1 cellular context compared by ENCODE assay signal in the genomic region with DNA sequence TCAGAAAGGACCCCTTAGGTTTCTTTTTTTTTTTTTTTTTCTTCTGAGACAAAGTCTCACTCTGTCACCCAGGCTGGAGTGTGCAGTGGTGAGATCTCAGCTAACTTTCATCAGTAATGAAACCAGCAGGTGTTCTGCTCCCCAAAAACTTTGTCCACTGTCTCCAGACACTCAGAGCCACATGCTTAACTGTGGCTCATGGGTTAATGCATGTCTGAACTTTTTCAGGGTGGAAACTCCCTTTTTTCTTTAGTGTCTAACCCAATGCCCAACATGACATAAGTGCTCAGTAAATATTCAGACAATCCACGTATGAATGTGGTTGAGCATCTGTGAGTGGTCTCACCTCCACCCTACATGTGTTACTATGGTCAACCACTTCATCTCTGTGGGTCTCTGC.
TF ChIP-seq lines count a peak whose summit lies in the region.

No MANE protein-coding gene starts in this region.

TF ChIP-seq in GM12878, 131 proteins besides CTCF, POLR2A, EP300 and RAD21 (continued from another document and continues in another):
- TF ChIP-seq, protein P1, sequence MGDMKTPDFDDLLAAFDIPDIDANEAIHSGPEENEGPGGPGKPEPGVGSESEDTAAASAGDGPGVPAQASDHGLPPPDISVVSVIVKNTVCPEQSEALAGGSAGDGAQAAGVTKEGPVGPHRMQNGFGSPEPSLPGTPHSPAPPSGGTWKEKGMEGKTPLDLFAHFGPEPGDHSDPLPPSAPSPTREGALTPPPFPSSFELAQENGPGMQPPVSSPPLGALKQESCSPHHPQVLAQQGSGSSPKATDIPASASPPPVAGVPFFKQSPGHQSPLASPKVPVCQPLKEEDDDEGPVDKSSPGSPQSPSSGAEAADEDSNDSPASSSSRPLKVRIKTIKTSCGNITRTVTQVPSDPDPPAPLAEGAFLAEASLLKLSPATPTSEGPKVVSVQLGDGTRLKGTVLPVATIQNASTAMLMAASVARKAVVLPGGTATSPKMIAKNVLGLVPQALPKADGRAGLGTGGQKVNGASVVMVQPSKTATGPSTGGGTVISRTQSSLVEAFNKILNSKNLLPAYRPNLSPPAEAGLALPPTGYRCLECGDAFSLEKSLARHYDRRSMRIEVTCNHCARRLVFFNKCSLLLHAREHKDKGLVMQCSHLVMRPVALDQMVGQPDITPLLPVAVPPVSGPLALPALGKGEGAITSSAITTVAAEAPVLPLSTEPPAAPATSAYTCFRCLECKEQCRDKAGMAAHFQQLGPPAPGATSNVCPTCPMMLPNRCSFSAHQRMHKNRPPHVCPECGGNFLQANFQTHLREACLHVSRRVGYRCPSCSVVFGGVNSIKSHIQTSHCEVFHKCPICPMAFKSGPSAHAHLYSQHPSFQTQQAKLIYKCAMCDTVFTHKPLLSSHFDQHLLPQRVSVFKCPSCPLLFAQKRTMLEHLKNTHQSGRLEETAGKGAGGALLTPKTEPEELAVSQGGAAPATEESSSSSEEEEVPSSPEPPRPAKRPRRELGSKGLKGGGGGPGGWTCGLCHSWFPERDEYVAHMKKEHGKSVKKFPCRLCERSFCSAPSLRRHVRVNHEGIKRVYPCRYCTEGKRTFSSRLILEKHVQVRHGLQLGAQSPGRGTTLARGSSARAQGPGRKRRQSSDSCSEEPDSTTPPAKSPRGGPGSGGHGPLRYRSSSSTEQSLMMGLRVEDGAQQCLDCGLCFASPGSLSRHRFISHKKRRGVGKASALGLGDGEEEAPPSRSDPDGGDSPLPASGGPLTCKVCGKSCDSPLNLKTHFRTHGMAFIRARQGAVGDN (IDR thresholded peaks at IDR 0.05): no peak
- TF ChIP-seq ZNF274 (IDR thresholded peaks at IDR 0.05; ENCODE audit: insufficient read depth, insufficient read length): no peak
- TF ChIP-seq ASH2L (IDR thresholded peaks at IDR 0.05; ENCODE audit: borderline replicate concordance, low read depth): no peak
- TF ChIP-seq, protein P2, sequence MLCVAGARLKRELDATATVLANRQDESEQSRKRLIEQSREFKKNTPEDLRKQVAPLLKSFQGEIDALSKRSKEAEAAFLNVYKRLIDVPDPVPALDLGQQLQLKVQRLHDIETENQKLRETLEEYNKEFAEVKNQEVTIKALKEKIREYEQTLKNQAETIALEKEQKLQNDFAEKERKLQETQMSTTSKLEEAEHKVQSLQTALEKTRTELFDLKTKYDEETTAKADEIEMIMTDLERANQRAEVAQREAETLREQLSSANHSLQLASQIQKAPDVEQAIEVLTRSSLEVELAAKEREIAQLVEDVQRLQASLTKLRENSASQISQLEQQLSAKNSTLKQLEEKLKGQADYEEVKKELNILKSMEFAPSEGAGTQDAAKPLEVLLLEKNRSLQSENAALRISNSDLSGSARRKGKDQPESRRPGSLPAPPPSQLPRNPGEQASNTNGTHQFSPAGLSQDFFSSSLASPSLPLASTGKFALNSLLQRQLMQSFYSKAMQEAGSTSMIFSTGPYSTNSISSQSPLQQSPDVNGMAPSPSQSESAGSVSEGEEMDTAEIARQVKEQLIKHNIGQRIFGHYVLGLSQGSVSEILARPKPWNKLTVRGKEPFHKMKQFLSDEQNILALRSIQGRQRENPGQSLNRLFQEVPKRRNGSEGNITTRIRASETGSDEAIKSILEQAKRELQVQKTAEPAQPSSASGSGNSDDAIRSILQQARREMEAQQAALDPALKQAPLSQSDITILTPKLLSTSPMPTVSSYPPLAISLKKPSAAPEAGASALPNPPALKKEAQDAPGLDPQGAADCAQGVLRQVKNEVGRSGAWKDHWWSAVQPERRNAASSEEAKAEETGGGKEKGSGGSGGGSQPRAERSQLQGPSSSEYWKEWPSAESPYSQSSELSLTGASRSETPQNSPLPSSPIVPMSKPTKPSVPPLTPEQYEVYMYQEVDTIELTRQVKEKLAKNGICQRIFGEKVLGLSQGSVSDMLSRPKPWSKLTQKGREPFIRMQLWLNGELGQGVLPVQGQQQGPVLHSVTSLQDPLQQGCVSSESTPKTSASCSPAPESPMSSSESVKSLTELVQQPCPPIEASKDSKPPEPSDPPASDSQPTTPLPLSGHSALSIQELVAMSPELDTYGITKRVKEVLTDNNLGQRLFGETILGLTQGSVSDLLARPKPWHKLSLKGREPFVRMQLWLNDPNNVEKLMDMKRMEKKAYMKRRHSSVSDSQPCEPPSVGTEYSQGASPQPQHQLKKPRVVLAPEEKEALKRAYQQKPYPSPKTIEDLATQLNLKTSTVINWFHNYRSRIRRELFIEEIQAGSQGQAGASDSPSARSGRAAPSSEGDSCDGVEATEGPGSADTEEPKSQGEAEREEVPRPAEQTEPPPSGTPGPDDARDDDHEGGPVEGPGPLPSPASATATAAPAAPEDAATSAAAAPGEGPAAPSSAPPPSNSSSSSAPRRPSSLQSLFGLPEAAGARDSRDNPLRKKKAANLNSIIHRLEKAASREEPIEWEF (IDR thresholded peaks at IDR 0.05; ENCODE audit: insufficient replicate concordance, low read depth, low read length): no peak
- TF ChIP-seq SP1 (IDR thresholded peaks at IDR 0.05; ENCODE audit: low read depth, low read length): peak; percentile 6
- TF ChIP-seq, protein P3, sequence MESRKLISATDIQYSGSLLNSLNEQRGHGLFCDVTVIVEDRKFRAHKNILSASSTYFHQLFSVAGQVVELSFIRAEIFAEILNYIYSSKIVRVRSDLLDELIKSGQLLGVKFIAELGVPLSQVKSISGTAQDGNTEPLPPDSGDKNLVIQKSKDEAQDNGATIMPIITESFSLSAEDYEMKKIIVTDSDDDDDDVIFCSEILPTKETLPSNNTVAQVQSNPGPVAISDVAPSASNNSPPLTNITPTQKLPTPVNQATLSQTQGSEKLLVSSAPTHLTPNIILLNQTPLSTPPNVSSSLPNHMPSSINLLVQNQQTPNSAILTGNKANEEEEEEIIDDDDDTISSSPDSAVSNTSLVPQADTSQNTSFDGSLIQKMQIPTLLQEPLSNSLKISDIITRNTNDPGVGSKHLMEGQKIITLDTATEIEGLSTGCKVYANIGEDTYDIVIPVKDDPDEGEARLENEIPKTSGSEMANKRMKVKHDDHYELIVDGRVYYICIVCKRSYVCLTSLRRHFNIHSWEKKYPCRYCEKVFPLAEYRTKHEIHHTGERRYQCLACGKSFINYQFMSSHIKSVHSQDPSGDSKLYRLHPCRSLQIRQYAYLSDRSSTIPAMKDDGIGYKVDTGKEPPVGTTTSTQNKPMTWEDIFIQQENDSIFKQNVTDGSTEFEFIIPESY (IDR thresholded peaks at IDR 0.05): no peak
- TF ChIP-seq SUPT20H (IDR thresholded peaks at IDR 0.05; ENCODE audit: borderline replicate concordance, control insufficient read depth, low read depth, low read length): no peak
- TF ChIP-seq, protein P4, sequence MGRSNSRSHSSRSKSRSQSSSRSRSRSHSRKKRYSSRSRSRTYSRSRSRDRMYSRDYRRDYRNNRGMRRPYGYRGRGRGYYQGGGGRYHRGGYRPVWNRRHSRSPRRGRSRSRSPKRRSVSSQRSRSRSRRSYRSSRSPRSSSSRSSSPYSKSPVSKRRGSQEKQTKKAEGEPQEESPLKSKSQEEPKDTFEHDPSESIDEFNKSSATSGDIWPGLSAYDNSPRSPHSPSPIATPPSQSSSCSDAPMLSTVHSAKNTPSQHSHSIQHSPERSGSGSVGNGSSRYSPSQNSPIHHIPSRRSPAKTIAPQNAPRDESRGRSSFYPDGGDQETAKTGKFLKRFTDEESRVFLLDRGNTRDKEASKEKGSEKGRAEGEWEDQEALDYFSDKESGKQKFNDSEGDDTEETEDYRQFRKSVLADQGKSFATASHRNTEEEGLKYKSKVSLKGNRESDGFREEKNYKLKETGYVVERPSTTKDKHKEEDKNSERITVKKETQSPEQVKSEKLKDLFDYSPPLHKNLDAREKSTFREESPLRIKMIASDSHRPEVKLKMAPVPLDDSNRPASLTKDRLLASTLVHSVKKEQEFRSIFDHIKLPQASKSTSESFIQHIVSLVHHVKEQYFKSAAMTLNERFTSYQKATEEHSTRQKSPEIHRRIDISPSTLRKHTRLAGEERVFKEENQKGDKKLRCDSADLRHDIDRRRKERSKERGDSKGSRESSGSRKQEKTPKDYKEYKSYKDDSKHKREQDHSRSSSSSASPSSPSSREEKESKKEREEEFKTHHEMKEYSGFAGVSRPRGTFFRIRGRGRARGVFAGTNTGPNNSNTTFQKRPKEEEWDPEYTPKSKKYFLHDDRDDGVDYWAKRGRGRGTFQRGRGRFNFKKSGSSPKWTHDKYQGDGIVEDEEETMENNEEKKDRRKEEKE (IDR thresholded peaks at IDR 0.05): no peak
- TF ChIP-seq POLR2AphosphoS2 (IDR thresholded peaks at IDR 0.05; ENCODE audit: low read depth, low read length): no peak
- peak; percentile 91; the same call in 1 of the 2 replicates for TF ChIP-seq TCF3 (IDR thresholded peaks at IDR 0.05; ENCODE audit: borderline replicate concordance, insufficient read depth, low read depth, low read length)
- TF ChIP-seq SRF (IDR thresholded peaks at IDR 0.05; ENCODE audit: low read depth in 2 of 2, low read length in 2 of 2): no peak
- TF ChIP-seq ZNF217 (IDR thresholded peaks at IDR 0.05): no peak
- TF ChIP-seq, protein P5, sequence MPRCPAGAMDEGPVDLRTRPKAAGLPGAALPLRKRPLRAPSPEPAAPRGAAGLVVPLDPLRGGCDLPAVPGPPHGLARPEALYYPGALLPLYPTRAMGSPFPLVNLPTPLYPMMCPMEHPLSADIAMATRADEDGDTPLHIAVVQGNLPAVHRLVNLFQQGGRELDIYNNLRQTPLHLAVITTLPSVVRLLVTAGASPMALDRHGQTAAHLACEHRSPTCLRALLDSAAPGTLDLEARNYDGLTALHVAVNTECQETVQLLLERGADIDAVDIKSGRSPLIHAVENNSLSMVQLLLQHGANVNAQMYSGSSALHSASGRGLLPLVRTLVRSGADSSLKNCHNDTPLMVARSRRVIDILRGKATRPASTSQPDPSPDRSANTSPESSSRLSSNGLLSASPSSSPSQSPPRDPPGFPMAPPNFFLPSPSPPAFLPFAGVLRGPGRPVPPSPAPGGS (IDR thresholded peaks at IDR 0.05; ENCODE audit: borderline replicate concordance, insufficient read depth, low read depth, low read length, poor library complexity, severe bottlenecking): peak; percentile 18
- 0 out of 2 replicates have a peak, but pooled peaks have one; percentile 19 for TF ChIP-seq JUNB (IDR thresholded peaks at IDR 0.05)
- TF ChIP-seq YY1 (IDR thresholded peaks at IDR 0.05; ENCODE audit: low read depth, low read length): no peak
- no peak for TF ChIP-seq MEF2A (IDR thresholded peaks at IDR 0.05; ENCODE audit: insufficient read depth, low read depth, low read length)
- TF ChIP-seq, protein P6, sequence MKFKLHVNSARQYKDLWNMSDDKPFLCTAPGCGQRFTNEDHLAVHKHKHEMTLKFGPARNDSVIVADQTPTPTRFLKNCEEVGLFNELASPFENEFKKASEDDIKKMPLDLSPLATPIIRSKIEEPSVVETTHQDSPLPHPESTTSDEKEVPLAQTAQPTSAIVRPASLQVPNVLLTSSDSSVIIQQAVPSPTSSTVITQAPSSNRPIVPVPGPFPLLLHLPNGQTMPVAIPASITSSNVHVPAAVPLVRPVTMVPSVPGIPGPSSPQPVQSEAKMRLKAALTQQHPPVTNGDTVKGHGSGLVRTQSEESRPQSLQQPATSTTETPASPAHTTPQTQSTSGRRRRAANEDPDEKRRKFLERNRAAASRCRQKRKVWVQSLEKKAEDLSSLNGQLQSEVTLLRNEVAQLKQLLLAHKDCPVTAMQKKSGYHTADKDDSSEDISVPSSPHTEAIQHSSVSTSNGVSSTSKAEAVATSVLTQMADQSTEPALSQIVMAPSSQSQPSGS (IDR thresholded peaks at IDR 0.05; ENCODE audit: low read length): peak; percentile 78; the same call in 1 of the 2 replicates
- no peak for TF ChIP-seq RCOR1 (conservative IDR thresholded peaks at IDR 0.05; ENCODE audit: low read depth, low read length)
- no peak for TF ChIP-seq MYB (IDR thresholded peaks at IDR 0.05; ENCODE audit: borderline replicate concordance, low read depth, low read length)
- no peak for TF ChIP-seq TARDBP (IDR thresholded peaks at IDR 0.05; ENCODE audit: borderline replicate concordance)
- no peak for TF ChIP-seq RAD51 (IDR thresholded peaks at IDR 0.05)
- TF ChIP-seq TAF1 (IDR thresholded peaks at IDR 0.05; ENCODE audit: borderline replicate concordance, low read depth, low read length): no peak
- TF ChIP-seq, protein P7, sequence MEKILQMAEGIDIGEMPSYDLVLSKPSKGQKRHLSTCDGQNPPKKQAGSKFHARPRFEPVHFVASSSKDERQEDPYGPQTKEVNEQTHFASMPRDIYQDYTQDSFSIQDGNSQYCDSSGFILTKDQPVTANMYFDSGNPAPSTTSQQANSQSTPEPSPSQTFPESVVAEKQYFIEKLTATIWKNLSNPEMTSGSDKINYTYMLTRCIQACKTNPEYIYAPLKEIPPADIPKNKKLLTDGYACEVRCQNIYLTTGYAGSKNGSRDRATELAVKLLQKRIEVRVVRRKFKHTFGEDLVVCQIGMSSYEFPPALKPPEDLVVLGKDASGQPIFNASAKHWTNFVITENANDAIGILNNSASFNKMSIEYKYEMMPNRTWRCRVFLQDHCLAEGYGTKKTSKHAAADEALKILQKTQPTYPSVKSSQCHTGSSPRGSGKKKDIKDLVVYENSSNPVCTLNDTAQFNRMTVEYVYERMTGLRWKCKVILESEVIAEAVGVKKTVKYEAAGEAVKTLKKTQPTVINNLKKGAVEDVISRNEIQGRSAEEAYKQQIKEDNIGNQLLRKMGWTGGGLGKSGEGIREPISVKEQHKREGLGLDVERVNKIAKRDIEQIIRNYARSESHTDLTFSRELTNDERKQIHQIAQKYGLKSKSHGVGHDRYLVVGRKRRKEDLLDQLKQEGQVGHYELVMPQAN (conservative IDR thresholded peaks at IDR 0.05): no peak
- TF ChIP-seq WRNIP1 (IDR thresholded peaks at IDR 0.05; ENCODE audit: borderline replicate concordance, low read depth, low read length): no peak
- TF ChIP-seq NR2C2 (IDR thresholded peaks at IDR 0.05; ENCODE audit: borderline replicate concordance, control insufficient read depth, insufficient read length, low read depth): no peak
- TF ChIP-seq EED (IDR thresholded peaks at IDR 0.05; ENCODE audit: low read depth): peak; percentile 67; the same call in 1 of the 2 replicates
- TF ChIP-seq HDAC6 (IDR thresholded peaks at IDR 0.05; ENCODE audit: unreplicated experiment): no peak
- TF ChIP-seq PAX5 (IDR thresholded peaks at IDR 0.05; ENCODE audit: borderline replicate concordance, low read depth, low read length): peak; percentile 36; the same call in 1 of the 2 replicates
- no peak for TF ChIP-seq BRCA1 (IDR thresholded peaks at IDR 0.05; ENCODE audit: low read depth, low read length)
- TF ChIP-seq MYC (IDR thresholded peaks at IDR 0.05; ENCODE audit: insufficient read depth, insufficient read length, insufficient replicate concordance, low read length, severe bottlenecking): no peak
- TF ChIP-seq, protein P8, sequence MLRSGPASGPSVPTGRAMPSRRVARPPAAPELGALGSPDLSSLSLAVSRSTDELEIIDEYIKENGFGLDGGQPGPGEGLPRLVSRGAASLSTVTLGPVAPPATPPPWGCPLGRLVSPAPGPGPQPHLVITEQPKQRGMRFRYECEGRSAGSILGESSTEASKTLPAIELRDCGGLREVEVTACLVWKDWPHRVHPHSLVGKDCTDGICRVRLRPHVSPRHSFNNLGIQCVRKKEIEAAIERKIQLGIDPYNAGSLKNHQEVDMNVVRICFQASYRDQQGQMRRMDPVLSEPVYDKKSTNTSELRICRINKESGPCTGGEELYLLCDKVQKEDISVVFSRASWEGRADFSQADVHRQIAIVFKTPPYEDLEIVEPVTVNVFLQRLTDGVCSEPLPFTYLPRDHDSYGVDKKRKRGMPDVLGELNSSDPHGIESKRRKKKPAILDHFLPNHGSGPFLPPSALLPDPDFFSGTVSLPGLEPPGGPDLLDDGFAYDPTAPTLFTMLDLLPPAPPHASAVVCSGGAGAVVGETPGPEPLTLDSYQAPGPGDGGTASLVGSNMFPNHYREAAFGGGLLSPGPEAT (IDR thresholded peaks at IDR 0.05; ENCODE audit: low read depth): peak; percentile 84; the same call in 1 of the 2 replicates
- no peak for TF ChIP-seq ESRRA (IDR thresholded peaks at IDR 0.05; ENCODE audit: low read length)
- TF ChIP-seq NFXL1 (IDR thresholded peaks at IDR 0.05; ENCODE audit: borderline replicate concordance): no peak
- TF ChIP-seq FOS (IDR thresholded peaks at IDR 0.05; ENCODE audit: borderline replicate concordance, extremely low read depth, insufficient read length): no peak
- TF ChIP-seq GATAD2B (conservative IDR thresholded peaks at IDR 0.05; ENCODE audit: low read depth): no peak
